In genomic region chr6:33692078-33692759, GRCh38 we compare ENCODE assay signal across 10 cellular contexts. TPM values are rescaled to one million over a fixed set of nuclear protein-coding genes. Genes with fewer than 3 reads are reported as not detected.
A peak's percentile ranks its signal among the peaks of the same experiment; 100 is the strongest.
DNase-seq lines count a peak whose midpoint lies in the region; ATAC-seq and TF ChIP-seq lines count a peak whose summit lies in the region.
"Had no signal": no experiment of that assay in that cellular context is flagged by ENCODE, and none has a peak within 500 bp of the region (broad histone marks: within the 10 kb centered on the region; RNA-seq: fewer than 3 reads in every experiment).

No MANE protein-coding gene starts in this region.

- H3K9me3 Mint-ChIP-seq in activated naive CD4-positive, alpha-beta T cell treated with anti-CD3 and anti-CD28 coated beads, Interleukin-2, amount 10 ng/mL, durations not matched to agents 7 days and 5 days: no peaks in the 10 kb centered on the region
- no peaks in the 10 kb centered on the region for H3K9me3 Mint-ChIP-seq in activated naive CD8-positive, alpha-beta T cell treated with anti-CD3 and anti-CD28 coated beads, Interleukin-2, amount 50 U/mL, for 24 hours
- H3K9me3 Mint-ChIP-seq in nephron progenitor cell: no peaks in the 10 kb centered on the region

- peaks cover 63% of the 10 kb centered on the region for H3K36me3 Mint-ChIP-seq in activated naive CD4-positive, alpha-beta T cell treated with anti-CD3 and anti-CD28 coated beads, Interleukin-2, amount 10 ng/mL, durations not matched to agents 7 days and 5 days
- H3K36me3 Mint-ChIP-seq in activated naive CD8-positive, alpha-beta T cell treated with anti-CD3 and anti-CD28 coated beads, Interleukin-2, amount 50 U/mL, for 24 hours (ENCODE audit: low read depth): peaks cover 43% of the 10 kb centered on the region
- peaks cover 5% of the 10 kb centered on the region for H3K36me3 Mint-ChIP-seq in nephron progenitor cell (ENCODE audit: low read depth)

- H3K4me1 ChIP-seq in tibial nerve: peaks cover 0 to 69% (median 47%) of the 10 kb centered on the region in 4 donors

- TF ChIP-seq CTCF in tibial nerve (IDR thresholded peaks at IDR 0.05): no peak
- no peak for TF ChIP-seq CTCF in nephron progenitor cell (IDR thresholded peaks at IDR 0.05)

- no peak for DNase-seq in activated naive CD4-positive, alpha-beta T cell treated with anti-CD3 and anti-CD28 coated beads, Interleukin-2, amount 10 ng/mL, durations not matched to agents 7 days and 5 days
- DNase-seq in activated naive CD4-positive, alpha-beta T cell treated with Interleukin-2 at 50 U/mL for 16 hours: no peak
- no peak for DNase-seq in activated naive CD8-positive, alpha-beta T cell treated with anti-CD3 and anti-CD28 coated beads, Interleukin-2, amount 50 U/mL, for 24 hours
- peak; percentile 28 for DNase-seq in iris pigment epithelial cell (ENCODE audit: low read depth)
- DNase-seq in tibial nerve (ENCODE audit: low spot score in 2 of 2): no peak
- no peak for DNase-seq in cerebellum (ENCODE audit: low spot score)
- no peak for DNase-seq in nephron progenitor cell
- DNase-seq: NK-92 treated with Interleukin-12 subunit alpha and Interleukin-12 subunit beta, amount 100 ng/mL, for 24 hours; nucleus accumbens had no signal

- peak overlapping the region; percentile 10 for H3K4me3 Mint-ChIP-seq in activated naive CD4-positive, alpha-beta T cell treated with anti-CD3 and anti-CD28 coated beads, Interleukin-2, amount 10 ng/mL, durations not matched to agents 7 days and 5 days
- H3K4me3 Mint-ChIP-seq in activated naive CD8-positive, alpha-beta T cell treated with anti-CD3 and anti-CD28 coated beads, Interleukin-2, amount 50 U/mL, for 24 hours: peak overlapping the region; percentile 27
- H3K4me3 Mint-ChIP-seq in nephron progenitor cell: no peak overlapping the region

- no peaks in the 10 kb centered on the region for H3K27me3 Mint-ChIP-seq in activated naive CD4-positive, alpha-beta T cell treated with anti-CD3 and anti-CD28 coated beads, Interleukin-2, amount 10 ng/mL, durations not matched to agents 7 days and 5 days
- no peaks in the 10 kb centered on the region for H3K27me3 Mint-ChIP-seq in activated naive CD8-positive, alpha-beta T cell treated with anti-CD3 and anti-CD28 coated beads, Interleukin-2, amount 50 U/mL, for 24 hours
- H3K27me3 Mint-ChIP-seq in nephron progenitor cell (ENCODE audit: low read depth, poor library complexity): peaks cover 2% of the 10 kb centered on the region

- CTCF ChIA-PET in activated naive CD4-positive, alpha-beta T cell treated with anti-CD3 and anti-CD28 coated beads, Interleukin-2, amount 10 ng/mL, durations not matched to agents 7 days and 5 days (lab: Charles Lee): interaction anchor here (0.7 to 3.9 kb wide), 5 partner anchors 9 to 106 kb away, joined by 3 to 16 read pairs (median 3); partner anchors contain the start of gene UQCC2

- no peaks in the 10 kb centered on the region for H3K9me3 ChIP-seq in tibial nerve

- H3K27ac Mint-ChIP-seq in activated naive CD4-positive, alpha-beta T cell treated with anti-CD3 and anti-CD28 coated beads, Interleukin-2, amount 10 ng/mL, durations not matched to agents 7 days and 5 days: peak overlapping the region; percentile 91
- peak overlapping the region; percentile 82 for H3K27ac Mint-ChIP-seq in activated naive CD8-positive, alpha-beta T cell treated with anti-CD3 and anti-CD28 coated beads, Interleukin-2, amount 50 U/mL, for 24 hours
- no peak overlapping the region for H3K27ac Mint-ChIP-seq in nephron progenitor cell

- H3K4me3 ChIP-seq in tibial nerve: no peak overlapping the region

- H3K27ac ChIP-seq in tibial nerve: peak overlapping the region in 3 of 4 donors; percentile 49 to 73 (median 68)

- no peaks in the 10 kb centered on the region for H3K27me3 ChIP-seq in tibial nerve

- WGBS in tibial nerve, 2 donors: 66 to 70% methylated on average over 12 of the region's 12 CpGs

- peaks cover 66% of the 10 kb centered on the region for H3K4me1 Mint-ChIP-seq in activated naive CD4-positive, alpha-beta T cell treated with anti-CD3 and anti-CD28 coated beads, Interleukin-2, amount 10 ng/mL, durations not matched to agents 7 days and 5 days
- H3K4me1 Mint-ChIP-seq in activated naive CD8-positive, alpha-beta T cell treated with anti-CD3 and anti-CD28 coated beads, Interleukin-2, amount 50 U/mL, for 24 hours: peaks cover 63% of the 10 kb centered on the region
- H3K4me1 Mint-ChIP-seq in nephron progenitor cell: peaks cover 48% of the 10 kb centered on the region

- no peak for TF ChIP-seq EP300 in tibial nerve (IDR thresholded peaks at IDR 0.05)

- TF ChIP-seq POLR2A in tibial nerve (IDR thresholded peaks at IDR 0.05): no peak

- no peak for ATAC-seq in activated naive CD8-positive, alpha-beta T cell treated with anti-CD3 and anti-CD28 coated beads, Interleukin-2, amount 50 U/mL, for 24 hours
- ATAC-seq in HG02852 (IDR thresholded peaks at IDR 0.05; ENCODE audit: unreplicated experiment): no peak

- H3K36me3 ChIP-seq in tibial nerve: peaks cover 0 to 97% (median 25%) of the 10 kb centered on the region in 3 donors

RNA-seq across cellular contexts. Expression of gene UQCC2, which starts 19.3 kb away (rescaled TPM):
- total RNA-seq in tibial nerve (10 to 100 TPM; 14.5 to 29.7 (median 23.4) TPM), cerebellum (26.4 TPM)

RNA-seq across cellular contexts. Expression of gene IP6K3, which starts 54.5 kb away (rescaled TPM):
- total RNA-seq in tibial nerve: 1 to 10 TPM in 3 of 4 donors, under 1 TPM in 1; 0.39 to 3.0 (median 1.7) TPM
- 0.27 TPM for total RNA-seq in cerebellum
